ENCODE assay signal across 13 cellular contexts in genomic region chr13:46996316-46996715, GRCh38.
DNase-seq lines count a peak whose midpoint lies in the region; ATAC-seq lines count a peak whose summit lies in the region.
"Had no signal": no experiment of that assay in that cellular context is flagged by ENCODE, and none has a peak within 500 bp of the region (broad histone marks: within the 10 kb centered on the region; RNA-seq: fewer than 3 reads in every experiment).

No MANE protein-coding gene starts in this region.

- no peaks in the 10 kb centered on the region for H3K36me3 ChIP-seq in BLaER1
- H3K36me3 ChIP-seq: upper lobe of right lung had no signal

- no peaks in the 10 kb centered on the region for H4K20me1 ChIP-seq in BLaER1

- peaks cover 12% of the 10 kb centered on the region for H3K4me1 ChIP-seq in BLaER1
- H3K4me1 ChIP-seq: upper lobe of right lung had no signal

- DNase-seq in activated CD4-positive, alpha-beta T cell treated with anti-CD3 and anti-CD28 coated beads, Interleukin-2, amount 10 ng/mL, durations not matched to agents 7 days and 5 days: no peak
- no peak for DNase-seq in SK-N-DZ (ENCODE audit: low spot score)
- no peak for DNase-seq in left colon
- DNase-seq in activated CD8-positive, alpha-beta memory T cell treated with anti-CD3 and anti-CD28 coated beads, Interleukin-2, amount 50 U/mL, for 4 hours: no peak
- DNase-seq: activated gamma-delta T cell treated with Interleukin-2 at 50 U/mL for 16 hours, mesenchymal stem cell, PC-9, upper lobe of right lung had no signal

- ATAC-seq in GM19328 (IDR thresholded peaks at IDR 0.05; ENCODE audit: unreplicated experiment) (peak; percentile 35), HG02588 (IDR thresholded peaks at IDR 0.05; ENCODE audit: unreplicated experiment) (peak; percentile 25), HG03159 (IDR thresholded peaks at IDR 0.05; ENCODE audit: unreplicated experiment) (peak; percentile 56), left colon (no peak)
- ATAC-seq: upper lobe of right lung had no signal

- no peak overlapping the region for H3K4me3 ChIP-seq in BLaER1
- H3K4me3 ChIP-seq: PC-9, upper lobe of right lung had no signal

- H3K4me2 ChIP-seq in BLaER1: peak overlapping the region; percentile 39
- H3K4me2 ChIP-seq: PC-9 had no signal

- no peak overlapping the region for H3K9ac ChIP-seq in BLaER1

- no peaks in the 10 kb centered on the region for H3K27me3 ChIP-seq in BLaER1
- H3K27me3 ChIP-seq: upper lobe of right lung had no signal

- H3K4me1 Mint-ChIP-seq in activated CD4-positive, alpha-beta T cell treated with anti-CD3 and anti-CD28 coated beads, Interleukin-2, amount 10 ng/mL, durations not matched to agents 7 days and 5 days: no peaks in the 10 kb centered on the region

- H3K9me3 ChIP-seq in BLaER1: no peaks in the 10 kb centered on the region
- H3K9me3 ChIP-seq: upper lobe of right lung had no signal

- intact Hi-C loops in left colon (cut with DNase I, micrococcal nuclease): no loop called here

- no peak overlapping the region for H3K4me3 Mint-ChIP-seq in activated CD4-positive, alpha-beta T cell treated with anti-CD3 and anti-CD28 coated beads, Interleukin-2, amount 10 ng/mL, durations not matched to agents 7 days and 5 days

- POLR2A ChIA-PET in activated CD4-positive, alpha-beta T cell treated with anti-CD3 and anti-CD28 coated beads, Interleukin-2, amount 10 ng/mL, durations not matched to agents 7 days and 5 days (lab: Charles Lee): no interaction called here

- no peaks in the 10 kb centered on the region for H3K36me3 Mint-ChIP-seq in activated CD4-positive, alpha-beta T cell treated with anti-CD3 and anti-CD28 coated beads, Interleukin-2, amount 10 ng/mL, durations not matched to agents 7 days and 5 days (ENCODE audit: low read depth)

- 0 out of 2 replicates have a peak overlapping the region, but pooled peaks have one; percentile 12 for H3K27ac ChIP-seq in BLaER1
- H3K27ac ChIP-seq: HL-60, PC-9, upper lobe of right lung had no signal

- H3K27ac Mint-ChIP-seq in activated CD4-positive, alpha-beta T cell treated with anti-CD3 and anti-CD28 coated beads, Interleukin-2, amount 10 ng/mL, durations not matched to agents 7 days and 5 days: no peak overlapping the region

- no peaks in the 10 kb centered on the region for H3K9me3 Mint-ChIP-seq in activated CD4-positive, alpha-beta T cell treated with anti-CD3 and anti-CD28 coated beads, Interleukin-2, amount 10 ng/mL, durations not matched to agents 7 days and 5 days

- peaks cover 2% of the 10 kb centered on the region for H3K27me3 Mint-ChIP-seq in activated CD4-positive, alpha-beta T cell treated with anti-CD3 and anti-CD28 coated beads, Interleukin-2, amount 10 ng/mL, durations not matched to agents 7 days and 5 days

- CTCF ChIA-PET in activated CD4-positive, alpha-beta T cell treated with anti-CD3 and anti-CD28 coated beads, Interleukin-2, amount 10 ng/mL, durations not matched to agents 7 days and 5 days (lab: Charles Lee): no interaction called here
